1 cellular context compared by ENCODE assay signal in genomic region chr15:99427668-99428361, GRCh38.
TF ChIP-seq lines count a peak whose summit lies in the region.

No MANE protein-coding gene starts in this region.

TF ChIP-seq in HepG2, 621 proteins besides CTCF, POLR2A, EP300 and RAD21 (continued from another document):
- no peak for TF ChIP-seq KLF13 (CRISPR knock-in tag; IDR thresholded peaks at IDR 0.05)
- TF ChIP-seq FUBP1 (CRISPR knock-in tag; IDR thresholded peaks at IDR 0.05; ENCODE audit: borderline replicate concordance), result no peak
- TF ChIP-seq NFE2L1 (CRISPR knock-in tag; IDR thresholded peaks at IDR 0.05; ENCODE audit: borderline replicate concordance), result no peak
- no peak for TF ChIP-seq ZNF275 (CRISPR knock-in tag; IDR thresholded peaks at IDR 0.05; ENCODE audit: borderline replicate concordance)
- TF ChIP-seq NCOR1 (IDR thresholded peaks at IDR 0.05; ENCODE audit: borderline replicate concordance, low read length), result no peak
- TF ChIP-seq SOX5 (CRISPR knock-in tag; IDR thresholded peaks at IDR 0.05; ENCODE audit: borderline replicate concordance), result no peak
- no peak for TF ChIP-seq NFATC3 (CRISPR knock-in tag; IDR thresholded peaks at IDR 0.05)
